ENCODE assay signal across 8 cellular contexts in the genomic region with DNA sequence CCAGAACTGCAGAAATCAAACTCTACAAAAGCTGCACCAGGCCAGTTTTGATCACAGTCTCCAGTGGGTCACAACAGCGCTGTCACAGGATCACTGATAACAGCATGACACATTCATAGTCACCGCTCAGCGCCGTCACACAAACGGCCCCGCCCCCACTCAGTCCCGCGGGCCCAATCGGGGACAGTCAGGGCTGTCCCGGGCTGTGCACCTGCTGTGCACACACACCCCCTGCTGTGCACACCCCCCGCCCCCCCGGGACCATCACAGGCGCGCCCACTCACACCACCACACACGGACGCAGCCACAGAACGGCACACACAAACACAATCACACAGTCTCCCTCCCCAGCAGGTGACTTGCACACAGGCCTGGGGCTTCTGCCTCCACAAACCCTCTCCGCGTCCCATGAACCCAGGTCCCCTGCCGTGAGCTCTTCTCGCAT. TPM values are rescaled to one million over a fixed set of nuclear protein-coding genes. Genes with fewer than 3 reads are reported as not detected.
A peak's percentile ranks its signal among the peaks of the same experiment; 100 is the strongest.
DNase-seq lines count a peak whose midpoint lies in the region; ATAC-seq and TF ChIP-seq lines count a peak whose summit lies in the region.

No MANE protein-coding gene starts in this region.

- peaks cover 5 to 13% (median 10%) of the 10 kb centered on the region in 3 donors for H3K9me3 Mint-ChIP-seq in T-cell

- no peaks in the 10 kb centered on the region for H3K27me3 Mint-ChIP-seq in T-cell

- no peak for TF ChIP-seq POLR2A in gastrocnemius medialis (IDR thresholded peaks at IDR 0.05)

- peak overlapping the region; percentile 55 to 64 (median 60) for H3K4me3 ChIP-seq in gastrocnemius medialis

- no peaks in the 10 kb centered on the region for H3K9me3 ChIP-seq in gastrocnemius medialis

- peaks cover 0 to 6% (median 0%) of the 10 kb centered on the region in 3 donors for H3K27me3 ChIP-seq in gastrocnemius medialis

- DNase-seq in ACHN: peak; percentile 62
- peak; percentile 58 to 88 (median 82) for DNase-seq in T-cell
- DNase-seq in amniotic stem cell (lab: John Stamatoyannopoulos, UW): peak; percentile 11
- peak in 45 of 51 donors; percentile 6 to 83 (median 63) for DNase-seq in hypothalamus (lab: John Stamatoyannopoulos, UW)
- DNase-seq in gastrocnemius medialis: peak; percentile 10 to 15
- no peak for DNase-seq in NOMO-1 (lab: John Stamatoyannopoulos, UW; ENCODE audit: unreplicated experiment in 2 of 2)

- CTCF ChIA-PET in T-cell (lab: Charles Lee): interaction anchor here in 1 of 2 donors (0.6 to 1.4 kb wide), 2 partner anchors 36 to 76 kb away, joined by 3 to 5 read pairs; no protein-coding TSS in a partner anchor

- intact Hi-C loops in gastrocnemius medialis (cut with DNase I; ENCODE audit: low total_unique reads): no loop called here

- H3K36me3 Mint-ChIP-seq in T-cell: peaks cover 31% of the 10 kb centered on the region

- ATAC-seq in GM19035 (IDR thresholded peaks at IDR 0.05; ENCODE audit: unreplicated experiment) (peak; percentile 53), HG03469 (IDR thresholded peaks at IDR 0.05; ENCODE audit: unreplicated experiment) (peak; percentile 52), T-cell (replicated peaks in 1 of 4) (peak; percentile 85 to 90 (median 87)), gastrocnemius medialis (peak; percentile 21 to 63)

- peak overlapping the region; percentile 45 to 77 (median 54) for H3K27ac ChIP-seq in gastrocnemius medialis

- H3K4me1 ChIP-seq in gastrocnemius medialis: no peaks in the 10 kb centered on the region

- POLR2A ChIA-PET in T-cell (lab: Charles Lee): interaction anchor here (0.6 to 1.8 kb wide), 4 partner anchors 9 to 226 kb away, joined by 3 to 10 read pairs (median 6); partner anchors contain the start of genes ZFP14 (in 1 of the 2) and ZNF529 (in 1 of the 2)

- no peaks in the 10 kb centered on the region for H3K36me3 ChIP-seq in gastrocnemius medialis

- no peak for TF ChIP-seq CTCF in gastrocnemius medialis (IDR thresholded peaks at IDR 0.05 in 4 of 5, conservative IDR thresholded peaks at IDR 0.05 in 1 of 5)

- peak overlapping the region; percentile 95 for H3K27ac Mint-ChIP-seq in T-cell

- H3K4me3 Mint-ChIP-seq in T-cell: peak overlapping the region; percentile 85 to 94 (median 91)

- H3K4me1 Mint-ChIP-seq in T-cell: peaks cover 27 to 30% (median 30%) of the 10 kb centered on the region in 3 donors

- in situ Hi-C loops in ACHN (cut with HindIII; ENCODE audit: low pct_ligation_motif_present, low pct_unique_long_range_greater_than_20kb, low sequenced_read_pairs): no loop called here
- in situ Hi-C loops in gastrocnemius medialis (cut with MboI; ENCODE audit: low sequenced_read_pairs in 4 of 4): no loop called here

RNA-seq across cellular contexts. Expression of gene ZNF382, which starts 0.4 kb away (rescaled TPM):
- total RNA-seq in T-cell: 10 to 100 TPM; 10.4 to 21.8 (median 18.6) TPM
- total RNA-seq in gastrocnemius medialis: 1 to 10 TPM in 2 of 4 donors, under 1 TPM in 2; 0.16 to 9.0 (median 1.9) TPM

RNA-seq across cellular contexts. Expression of gene ZNF529, which starts 31.6 kb away (rescaled TPM):
- total RNA-seq in T-cell: 10 to 100 TPM; 25.6 to 34.2 (median 30.8) TPM
- total RNA-seq in gastrocnemius medialis: 1 to 10 TPM; 4.1 to 6.6 (median 5.4) TPM

Comparison
In these comparisons a context has a peak if more than half of its experiments do, and no peak if none do; other contexts are left out.
1. DNase-seq: peak in ACHN (single experiment), T-cell (34 of 34), amniotic stem cell (single experiment), hypothalamus (45 of 51) and gastrocnemius medialis (2 of 2); none in NOMO-1 (0 of 2).
2. Peak in every context shown above with its lines, with median percentiles within 50 percentile points of each other: ATAC-seq.